In the genomic region with DNA sequence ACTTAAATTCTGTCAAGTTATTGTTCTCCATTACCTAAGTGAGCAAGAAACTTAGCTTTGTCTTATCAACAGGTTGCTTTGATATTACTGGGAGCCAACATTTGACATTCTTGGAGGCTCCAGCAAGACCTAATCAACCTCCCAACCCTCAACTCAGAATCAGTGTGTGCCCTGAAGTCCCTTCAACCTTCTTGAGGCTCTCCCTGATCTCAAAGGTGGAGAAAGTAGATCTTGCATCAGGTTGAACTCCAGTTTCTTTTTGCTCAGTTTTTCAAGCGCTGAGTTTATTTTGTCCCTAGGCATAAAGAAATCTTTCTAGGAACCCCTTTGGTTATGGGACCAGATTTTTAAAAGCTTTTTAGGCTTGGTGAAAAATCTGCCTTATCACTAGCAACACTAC, we compare ENCODE assay signal across 1 cellular context.
TF ChIP-seq lines count a peak whose summit lies in the region.

No MANE protein-coding gene starts in this region.

TF ChIP-seq in K562, 482 proteins besides CTCF, POLR2A, EP300 and RAD21:
- TF ChIP-seq CHD4 (IDR thresholded peaks at IDR 0.05; ENCODE audit: insufficient read depth, insufficient replicate concordance, low read depth, low read length, poor library complexity, severe bottlenecking) (no peak), TEAD4 (IDR thresholded peaks at IDR 0.05; ENCODE audit: low read length) (no peak), TEAD4 (CRISPR knock-in tag; IDR thresholded peaks at IDR 0.05; ENCODE audit: borderline replicate concordance) (no peak), TARDBP (IDR thresholded peaks at IDR 0.05) (no peak), ZNF639 (CRISPR knock-in tag; conservative IDR thresholded peaks at IDR 0.05 in 1 of 2, IDR thresholded peaks at IDR 0.05 in 1 of 2) (no peak), DACH1 (IDR thresholded peaks at IDR 0.05; ENCODE audit: partially characterized antibody) (no peak), ZNF398 (CRISPR knock-in tag; IDR thresholded peaks at IDR 0.05) (no peak), FOXJ2 (tag; IDR thresholded peaks at IDR 0.05) (0 out of 2 replicates have a peak, but pooled peaks have one; percentile 26), SMARCE1 (IDR thresholded peaks at IDR 0.05) (no peak), SREBF2 (CRISPR knock-in tag; IDR thresholded peaks at IDR 0.05) (0 out of 2 replicates have a peak, but pooled peaks have one; percentile 2), ZNF561 (CRISPR knock-in tag; conservative IDR thresholded peaks at IDR 0.05) (no peak), RFX5 (IDR thresholded peaks at IDR 0.05; ENCODE audit: low read depth, low read length) (no peak), BRD9 (IDR thresholded peaks at IDR 0.05; ENCODE audit: low read depth, partially characterized antibody) (no peak), TOE1 (IDR thresholded peaks at IDR 0.05; ENCODE audit: borderline replicate concordance) (no peak), TOE1 (CRISPR knock-in tag; IDR thresholded peaks at IDR 0.05; ENCODE audit: borderline replicate concordance, low read depth) (no peak), E2F1 (CRISPR knock-in tag; IDR thresholded peaks at IDR 0.05) (no peak), UBTF (IDR thresholded peaks at IDR 0.05; ENCODE audit: borderline replicate concordance in 1 of 2, low read depth in 2 of 2, low read length in 2 of 2) (no peak), CGGBP1 (CRISPR knock-in tag; IDR thresholded peaks at IDR 0.05) (no peak), ZNF740 (CRISPR knock-in tag; IDR thresholded peaks at IDR 0.05) (no peak), ZNF740 (tag; IDR thresholded peaks at IDR 0.05) (no peak), KDM1A (IDR thresholded peaks at IDR 0.05) (peak in 1 of 2 experiments; percentile 16; a peak in 1 of 4 replicates), FOXA3 (CRISPR knock-in tag; conservative IDR thresholded peaks at IDR 0.05 in 1 of 2, IDR thresholded peaks at IDR 0.05 in 1 of 2) (no peak)
- TF ChIP-seq, protein P1, sequence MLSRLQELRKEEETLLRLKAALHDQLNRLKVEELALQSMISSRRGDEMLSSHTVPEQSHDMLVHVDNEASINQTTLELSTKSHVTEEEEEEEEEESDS (CRISPR knock-in tag; IDR thresholded peaks at IDR 0.05): no peak
- TF ChIP-seq, protein P2, sequence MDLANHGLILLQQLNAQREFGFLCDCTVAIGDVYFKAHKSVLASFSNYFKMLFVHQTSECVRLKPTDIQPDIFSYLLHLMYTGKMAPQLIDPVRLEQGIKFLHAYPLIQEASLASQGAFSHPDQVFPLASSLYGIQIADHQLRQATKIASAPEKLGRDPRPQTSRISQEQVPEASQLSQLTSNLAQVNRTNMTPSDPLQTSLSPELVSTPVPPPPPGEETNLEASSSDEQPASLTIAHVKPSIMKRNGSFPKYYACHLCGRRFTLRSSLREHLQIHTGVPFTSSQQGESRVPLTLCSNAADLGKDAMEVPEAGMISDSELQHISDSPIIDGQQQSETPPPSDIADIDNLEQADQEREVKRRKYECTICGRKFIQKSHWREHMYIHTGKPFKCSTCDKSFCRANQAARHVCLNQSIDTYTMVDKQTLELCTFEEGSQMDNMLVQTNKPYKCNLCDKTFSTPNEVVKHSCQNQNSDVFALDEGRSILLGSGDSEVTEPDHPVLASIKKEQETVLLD (IDR thresholded peaks at IDR 0.05): no peak
